In genomic region chr7:103704701-103705100, GRCh38 we compare ENCODE assay signal across 2 cellular contexts.
A peak's percentile ranks its signal among the peaks of the same experiment; 100 is the strongest.
TF ChIP-seq lines count a peak whose summit lies in the region.

No MANE protein-coding gene starts in this region.

TF ChIP-seq in IMR-90, 13 proteins besides CTCF, POLR2A, EP300 and RAD21 (continued from another document):
- TF ChIP-seq MXI1 (IDR thresholded peaks at IDR 0.05; ENCODE audit: borderline replicate concordance, low read depth, low read length) (no peak), CEBPB (IDR thresholded peaks at IDR 0.05; ENCODE audit: low read depth, low read length) (no peak), MAZ (IDR thresholded peaks at IDR 0.05; ENCODE audit: borderline replicate concordance, low read depth, low read length) (no peak), MAFK (IDR thresholded peaks at IDR 0.05; ENCODE audit: low read depth, low read length) (no peak), CHD1 (IDR thresholded peaks at IDR 0.05; ENCODE audit: low read depth, low read length) (no peak), BHLHE40 (IDR thresholded peaks at IDR 0.05; ENCODE audit: low read depth, low read length) (no peak)
TF ChIP-seq in IMR-90: peak in this region for 0.

TF ChIP-seq in HepG2, 621 proteins besides CTCF, POLR2A, EP300 and RAD21:
- TF ChIP-seq MAX (IDR thresholded peaks at IDR 0.05) (no peak), RBM22 (optimal IDR thresholded peaks at IDR 0.05; ENCODE audit: low read length) (peak; percentile 47)
